In genomic region chr2:232335859-232336215, GRCh38 we compare ENCODE assay signal across 18 cellular contexts. TPM values are rescaled to one million over a fixed set of nuclear protein-coding genes. Genes with fewer than 3 reads are reported as not detected.
"Had no signal": no experiment of that assay in that cellular context is flagged by ENCODE, and none has a peak within 500 bp of the region (broad histone marks: within the 10 kb centered on the region; RNA-seq: fewer than 3 reads in every experiment).

No MANE protein-coding gene starts in this region.

- H3K4me3 Mint-ChIP-seq: activated naive CD4-positive, alpha-beta T cell treated with anti-CD3 and anti-CD28 coated beads for 36 hours; activated T-helper 1 cell treated with anti-CD3 and anti-CD28 coated beads, Interleukin-12 subunit alpha, Interleukin-12 subunit beta, Interleukin-2, Interleukin-4 antibody, amounts not matched to agents 30 ng/mL and 10 ng/mL and 1 ng/mL, durations not matched to agents 14 hours and 24 hours and 36 hours; dendritic cell treated with granulocyte-macrophage colony-stimulating factor and Interleukin-4, amounts not matched to agents 40 ng/mL and 50 ng/mL, for 4 days; immature natural killer cell; T-helper 17 cell; type B pancreatic cell had no signal

- H3K9me3 Mint-ChIP-seq: activated naive CD4-positive, alpha-beta T cell treated with anti-CD3 and anti-CD28 coated beads for 36 hours; activated T-helper 1 cell treated with anti-CD3 and anti-CD28 coated beads, Interleukin-12 subunit alpha, Interleukin-12 subunit beta, Interleukin-2, Interleukin-4 antibody, amounts not matched to agents 30 ng/mL and 10 ng/mL and 1 ng/mL, durations not matched to agents 14 hours and 24 hours and 36 hours; dendritic cell treated with granulocyte-macrophage colony-stimulating factor and Interleukin-4, amounts not matched to agents 40 ng/mL and 50 ng/mL, for 4 days; immature natural killer cell; type B pancreatic cell had no signal

- H3K4me1 ChIP-seq: ascending aorta, breast epithelium, SJCRH30 had no signal

- H3K27ac Mint-ChIP-seq: activated naive CD4-positive, alpha-beta T cell treated with anti-CD3 and anti-CD28 coated beads for 36 hours; activated T-helper 1 cell treated with anti-CD3 and anti-CD28 coated beads, Interleukin-12 subunit alpha, Interleukin-12 subunit beta, Interleukin-2, Interleukin-4 antibody, amounts not matched to agents 30 ng/mL and 10 ng/mL and 1 ng/mL, durations not matched to agents 14 hours and 24 hours and 36 hours; dendritic cell treated with granulocyte-macrophage colony-stimulating factor and Interleukin-4, amounts not matched to agents 40 ng/mL and 50 ng/mL, for 4 days; immature natural killer cell; T-helper 17 cell; type B pancreatic cell had no signal

- H3K27ac ChIP-seq: ascending aorta, breast epithelium, SJCRH30 had no signal

- H3K27me3 Mint-ChIP-seq: dendritic cell treated with granulocyte-macrophage colony-stimulating factor and Interleukin-4, amounts not matched to agents 40 ng/mL and 50 ng/mL, for 4 days; T-helper 17 cell; type B pancreatic cell had no signal

- H3K4me1 Mint-ChIP-seq: immature natural killer cell had no signal

- H3K9me3 ChIP-seq: breast epithelium, SJCRH30 had no signal

- H3K36me3 Mint-ChIP-seq: immature natural killer cell, type B pancreatic cell had no signal

- H3K27me3 ChIP-seq: ascending aorta, breast epithelium, SJCRH30 had no signal

- DNase-seq: activated CD4-positive, CD25-positive, alpha-beta regulatory T cell; effector memory CD4-positive, alpha-beta T cell; foreskin melanocyte; immature natural killer cell; mammary epithelial cell; SJCRH30; stimulated activated CD4-positive, alpha-beta T cell treated with anti-CD3 and anti-CD28 coated beads, Interleukin-4, amount 100 ng/mL, for 24 hours; stimulated activated naive CD4-positive, alpha-beta T cell treated with Interleukin-2 at 50 U/mL for 16 hours had no signal

RNA-seq across cellular contexts. Expression of gene ALPP, which starts 42.7 kb away (rescaled TPM):
- total RNA-seq: activated naive CD4-positive, alpha-beta T cell treated with anti-CD3 and anti-CD28 coated beads for 36 hours; activated T-helper 1 cell treated with anti-CD3 and anti-CD28 coated beads, Interleukin-12 subunit alpha, Interleukin-12 subunit beta, Interleukin-2, Interleukin-4 antibody, amounts not matched to agents 30 ng/mL and 10 ng/mL and 1 ng/mL, durations not matched to agents 14 hours and 24 hours and 36 hours; ascending aorta; breast epithelium; cerebellum; mammary epithelial cell; renal cortical epithelial cell; SJCRH30; skeletal muscle tissue had no signal
